ENCODE assay signal across 2 cellular contexts in the genomic region with DNA sequence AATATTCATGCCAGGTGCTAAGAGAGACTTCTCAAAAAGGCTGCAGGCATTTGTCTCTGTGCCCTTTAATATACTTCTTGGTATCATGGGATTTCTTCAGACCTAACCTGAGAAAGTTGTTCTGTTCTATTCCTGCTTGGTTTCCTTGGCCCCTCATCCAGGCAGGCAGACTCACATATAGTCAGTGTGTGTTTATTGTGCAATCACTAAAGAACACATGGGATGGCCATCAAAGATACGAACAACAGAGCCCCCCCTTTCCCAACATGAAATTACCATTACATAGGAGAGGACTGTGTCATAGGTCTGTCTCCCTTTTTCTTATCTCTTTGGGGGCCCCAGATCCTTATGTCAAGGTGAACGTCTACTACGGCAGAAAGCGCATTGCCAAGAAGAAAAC.
A peak's percentile ranks its signal among the peaks of the same experiment; 100 is the strongest.
TF ChIP-seq lines count a peak whose summit lies in the region.

No MANE protein-coding gene starts in this region.

TF ChIP-seq in HepG2, 621 proteins besides CTCF, POLR2A, EP300 and RAD21:
- no peak for TF ChIP-seq MTF1 (CRISPR knock-in tag; IDR thresholded peaks at IDR 0.05)
- TF ChIP-seq ZNF143 (CRISPR knock-in tag; IDR thresholded peaks at IDR 0.05) = no peak
- peak; percentile 93 for TF ChIP-seq CEBPB (IDR thresholded peaks at IDR 0.05; ENCODE audit: borderline replicate concordance, low read depth, low read length)
- TF ChIP-seq, protein P1, sequence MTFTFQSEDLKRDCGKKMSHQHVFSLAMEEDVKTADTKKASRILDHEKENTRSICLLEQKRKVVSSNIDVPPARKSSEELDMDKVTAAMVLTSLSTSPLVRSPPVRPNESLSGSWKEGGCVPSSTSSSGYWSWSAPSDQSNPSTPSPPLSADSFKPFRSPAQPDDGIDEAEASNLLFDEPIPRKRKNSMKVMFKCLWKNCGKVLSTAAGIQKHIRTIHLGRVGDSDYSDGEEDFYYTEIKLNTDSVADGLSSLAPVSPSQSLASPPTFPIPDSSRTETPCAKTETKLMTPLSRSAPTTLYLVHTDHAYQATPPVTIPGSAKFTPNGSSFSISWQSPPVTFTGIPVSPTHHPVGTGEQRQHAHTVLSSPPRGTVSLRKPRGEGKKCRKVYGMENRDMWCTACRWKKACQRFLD (CRISPR knock-in tag; IDR thresholded peaks at IDR 0.05; ENCODE audit: borderline replicate concordance) = no peak
- no peak for TF ChIP-seq RFXANK (CRISPR knock-in tag; IDR thresholded peaks at IDR 0.05)
- TF ChIP-seq CEBPG (CRISPR knock-in tag; IDR thresholded peaks at IDR 0.05) = peak; percentile 63
- TF ChIP-seq ELF1 (CRISPR knock-in tag; IDR thresholded peaks at IDR 0.05) = no peak
- TF ChIP-seq CBX5 (CRISPR knock-in tag; IDR thresholded peaks at IDR 0.05; ENCODE audit: borderline replicate concordance) = no peak
- no peak for TF ChIP-seq GLI4 (CRISPR knock-in tag; IDR thresholded peaks at IDR 0.05; ENCODE audit: borderline replicate concordance)
- TF ChIP-seq, protein P2, sequence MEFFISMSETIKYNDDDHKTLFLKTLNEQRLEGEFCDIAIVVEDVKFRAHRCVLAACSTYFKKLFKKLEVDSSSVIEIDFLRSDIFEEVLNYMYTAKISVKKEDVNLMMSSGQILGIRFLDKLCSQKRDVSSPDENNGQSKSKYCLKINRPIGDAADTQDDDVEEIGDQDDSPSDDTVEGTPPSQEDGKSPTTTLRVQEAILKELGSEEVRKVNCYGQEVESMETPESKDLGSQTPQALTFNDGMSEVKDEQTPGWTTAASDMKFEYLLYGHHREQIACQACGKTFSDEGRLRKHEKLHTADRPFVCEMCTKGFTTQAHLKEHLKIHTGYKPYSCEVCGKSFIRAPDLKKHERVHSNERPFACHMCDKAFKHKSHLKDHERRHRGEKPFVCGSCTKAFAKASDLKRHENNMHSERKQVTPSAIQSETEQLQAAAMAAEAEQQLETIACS (CRISPR knock-in tag; IDR thresholded peaks at IDR 0.05) = no peak
- TF ChIP-seq ZNF138 (CRISPR knock-in tag; IDR thresholded peaks at IDR 0.05; ENCODE audit: low read depth) = no peak
- TF ChIP-seq, protein P3, sequence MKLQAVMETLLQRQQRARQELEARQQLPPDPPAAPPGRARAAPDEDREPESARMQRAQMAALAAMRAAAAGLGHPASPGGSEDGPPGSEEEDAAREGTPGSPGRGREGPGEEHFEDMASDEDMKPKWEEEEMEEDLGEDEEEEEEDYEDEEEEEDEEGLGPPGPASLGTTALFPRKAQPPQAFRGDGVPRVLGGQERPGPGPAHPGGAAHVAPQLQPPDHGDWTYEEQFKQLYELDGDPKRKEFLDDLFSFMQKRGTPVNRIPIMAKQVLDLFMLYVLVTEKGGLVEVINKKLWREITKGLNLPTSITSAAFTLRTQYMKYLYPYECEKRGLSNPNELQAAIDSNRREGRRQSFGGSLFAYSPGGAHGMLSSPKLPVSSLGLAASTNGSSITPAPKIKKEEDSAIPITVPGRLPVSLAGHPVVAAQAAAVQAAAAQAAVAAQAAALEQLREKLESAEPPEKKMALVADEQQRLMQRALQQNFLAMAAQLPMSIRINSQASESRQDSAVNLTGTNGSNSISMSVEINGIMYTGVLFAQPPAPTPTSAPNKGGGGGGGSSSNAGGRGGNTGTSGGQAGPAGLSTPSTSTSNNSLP (IDR thresholded peaks at IDR 0.05; ENCODE audit: low read depth, low read length) = no peak
- TF ChIP-seq JUN (CRISPR knock-in tag; IDR thresholded peaks at IDR 0.05) = no peak
- no peak for TF ChIP-seq ZSCAN12 (CRISPR knock-in tag; IDR thresholded peaks at IDR 0.05)
- TF ChIP-seq, protein P4, sequence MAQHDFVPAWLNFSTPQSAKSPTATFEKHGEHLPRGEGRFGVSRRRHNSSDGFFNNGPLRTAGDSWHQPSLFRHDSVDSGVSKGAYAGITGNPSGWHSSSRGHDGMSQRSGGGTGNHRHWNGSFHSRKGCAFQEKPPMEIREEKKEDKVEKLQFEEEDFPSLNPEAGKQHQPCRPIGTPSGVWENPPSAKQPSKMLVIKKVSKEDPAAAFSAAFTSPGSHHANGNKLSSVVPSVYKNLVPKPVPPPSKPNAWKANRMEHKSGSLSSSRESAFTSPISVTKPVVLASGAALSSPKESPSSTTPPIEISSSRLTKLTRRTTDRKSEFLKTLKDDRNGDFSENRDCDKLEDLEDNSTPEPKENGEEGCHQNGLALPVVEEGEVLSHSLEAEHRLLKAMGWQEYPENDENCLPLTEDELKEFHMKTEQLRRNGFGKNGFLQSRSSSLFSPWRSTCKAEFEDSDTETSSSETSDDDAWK (CRISPR knock-in tag; IDR thresholded peaks at IDR 0.05) = no peak
- TF ChIP-seq ZNF878 (CRISPR knock-in tag; IDR thresholded peaks at IDR 0.05) = no peak
- TF ChIP-seq HDAC2 (CRISPR knock-in tag; IDR thresholded peaks at IDR 0.05) = no peak

TF ChIP-seq in K562, 482 proteins besides CTCF, POLR2A, EP300 and RAD21:
- TF ChIP-seq JUND (IDR thresholded peaks at IDR 0.05; ENCODE audit: borderline replicate concordance, low read depth, low read length) (no peak), JUND (tag; IDR thresholded peaks at IDR 0.05; ENCODE audit: borderline replicate concordance, low read depth, low read length) (no peak), CBFA2T3 (IDR thresholded peaks at IDR 0.05) (0 out of 2 replicates have a peak, but pooled peaks have one; percentile 12), SPI1 (IDR thresholded peaks at IDR 0.05; ENCODE audit: borderline replicate concordance, low read depth, low read length) (no peak), CEBPG (CRISPR knock-in tag; IDR thresholded peaks at IDR 0.05) (peak; percentile 50; the same call in 1 of the 2 replicates), CEBPG (tag; conservative IDR thresholded peaks at IDR 0.05 in 1 of 2, IDR thresholded peaks at IDR 0.05 in 1 of 2) (peak; percentile 75 to 87), XRCC4 (IDR thresholded peaks at IDR 0.05; ENCODE audit: extremely low read depth, insufficient read depth, insufficient read length) (no peak), HNRNPUL1 (IDR thresholded peaks at IDR 0.05; ENCODE audit: low read length) (no peak), NR2C2 (CRISPR knock-in tag; IDR thresholded peaks at IDR 0.05) (no peak), NR2C2 (tag; IDR thresholded peaks at IDR 0.05) (no peak), HLTF (IDR thresholded peaks at IDR 0.05) (no peak), MAFG (tag; conservative IDR thresholded peaks at IDR 0.05) (no peak), GTF2E2 (tag; IDR thresholded peaks at IDR 0.05) (no peak), CHD2 (IDR thresholded peaks at IDR 0.05; ENCODE audit: low read depth, low read length) (no peak), CEBPB (tag; IDR thresholded peaks at IDR 0.05) (peak; percentile 94)
- TF ChIP-seq, protein P5, sequence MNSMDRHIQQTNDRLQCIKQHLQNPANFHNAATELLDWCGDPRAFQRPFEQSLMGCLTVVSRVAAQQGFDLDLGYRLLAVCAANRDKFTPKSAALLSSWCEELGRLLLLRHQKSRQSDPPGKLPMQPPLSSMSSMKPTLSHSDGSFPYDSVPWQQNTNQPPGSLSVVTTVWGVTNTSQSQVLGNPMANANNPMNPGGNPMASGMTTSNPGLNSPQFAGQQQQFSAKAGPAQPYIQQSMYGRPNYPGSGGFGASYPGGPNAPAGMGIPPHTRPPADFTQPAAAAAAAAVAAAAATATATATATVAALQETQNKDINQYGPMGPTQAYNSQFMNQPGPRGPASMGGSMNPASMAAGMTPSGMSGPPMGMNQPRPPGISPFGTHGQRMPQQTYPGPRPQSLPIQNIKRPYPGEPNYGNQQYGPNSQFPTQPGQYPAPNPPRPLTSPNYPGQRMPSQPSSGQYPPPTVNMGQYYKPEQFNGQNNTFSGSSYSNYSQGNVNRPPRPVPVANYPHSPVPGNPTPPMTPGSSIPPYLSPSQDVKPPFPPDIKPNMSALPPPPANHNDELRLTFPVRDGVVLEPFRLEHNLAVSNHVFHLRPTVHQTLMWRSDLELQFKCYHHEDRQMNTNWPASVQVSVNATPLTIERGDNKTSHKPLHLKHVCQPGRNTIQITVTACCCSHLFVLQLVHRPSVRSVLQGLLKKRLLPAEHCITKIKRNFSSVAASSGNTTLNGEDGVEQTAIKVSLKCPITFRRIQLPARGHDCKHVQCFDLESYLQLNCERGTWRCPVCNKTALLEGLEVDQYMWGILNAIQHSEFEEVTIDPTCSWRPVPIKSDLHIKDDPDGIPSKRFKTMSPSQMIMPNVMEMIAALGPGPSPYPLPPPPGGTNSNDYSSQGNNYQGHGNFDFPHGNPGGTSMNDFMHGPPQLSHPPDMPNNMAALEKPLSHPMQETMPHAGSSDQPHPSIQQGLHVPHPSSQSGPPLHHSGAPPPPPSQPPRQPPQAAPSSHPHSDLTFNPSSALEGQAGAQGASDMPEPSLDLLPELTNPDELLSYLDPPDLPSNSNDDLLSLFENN (IDR thresholded peaks at IDR 0.05; ENCODE audit: low read depth in 2 of 2, low read length in 2 of 2) = no peak
- TF ChIP-seq, protein P6, sequence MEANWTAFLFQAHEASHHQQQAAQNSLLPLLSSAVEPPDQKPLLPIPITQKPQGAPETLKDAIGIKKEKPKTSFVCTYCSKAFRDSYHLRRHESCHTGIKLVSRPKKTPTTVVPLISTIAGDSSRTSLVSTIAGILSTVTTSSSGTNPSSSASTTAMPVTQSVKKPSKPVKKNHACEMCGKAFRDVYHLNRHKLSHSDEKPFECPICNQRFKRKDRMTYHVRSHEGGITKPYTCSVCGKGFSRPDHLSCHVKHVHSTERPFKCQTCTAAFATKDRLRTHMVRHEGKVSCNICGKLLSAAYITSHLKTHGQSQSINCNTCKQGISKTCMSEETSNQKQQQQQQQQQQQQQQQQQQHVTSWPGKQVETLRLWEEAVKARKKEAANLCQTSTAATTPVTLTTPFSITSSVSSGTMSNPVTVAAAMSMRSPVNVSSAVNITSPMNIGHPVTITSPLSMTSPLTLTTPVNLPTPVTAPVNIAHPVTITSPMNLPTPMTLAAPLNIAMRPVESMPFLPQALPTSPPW (CRISPR knock-in tag; IDR thresholded peaks at IDR 0.05) = peak; percentile 49; the same call in 1 of the 2 replicates
TF ChIP-seq in K562: peak in this region for 4.
